ENCODE assay signal across 9 cellular contexts in the genomic region with DNA sequence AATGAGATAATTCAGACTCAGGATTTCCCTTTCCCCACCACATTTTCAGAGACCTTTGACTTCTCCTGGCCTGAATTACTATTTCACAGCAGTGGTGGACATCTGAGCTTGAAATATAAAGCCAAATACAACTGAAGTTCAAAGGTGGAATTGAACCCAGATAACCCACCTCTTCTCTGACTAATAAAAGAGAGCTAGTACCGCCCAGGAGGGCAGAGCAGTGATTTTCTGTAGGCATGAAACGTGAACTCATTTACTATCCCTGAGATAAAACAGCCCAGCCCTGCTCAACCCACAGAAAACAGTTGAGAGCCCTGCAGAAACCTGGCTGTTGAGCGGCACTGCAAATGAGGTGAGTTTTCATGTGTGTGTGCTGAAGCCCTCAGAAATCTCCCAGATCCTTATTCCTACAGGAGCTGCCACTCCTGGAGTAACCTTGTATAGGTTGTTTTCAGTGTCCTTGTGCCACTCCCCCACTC.
DNase-seq lines count a peak whose midpoint lies in the region; ATAC-seq and TF ChIP-seq lines count a peak whose summit lies in the region.
"Had no signal": no experiment of that assay in that cellular context is flagged by ENCODE, and none has a peak within 500 bp of the region (broad histone marks: within the 10 kb centered on the region; RNA-seq: fewer than 3 reads in every experiment).

No MANE protein-coding gene starts in this region.

- no peak overlapping the region for H3K9ac ChIP-seq in endocrine pancreas (ENCODE audit: control insufficient read depth, insufficient read depth, low read length)
- no peak overlapping the region for H3K9ac ChIP-seq in parathyroid adenoma

- WGBS in heart left ventricle, 4 donors: 63 to 80% (median 69%) methylated on average over 3 of the region's 3 CpGs

- peaks cover 26% of the 10 kb centered on the region for H3K36me3 Mint-ChIP-seq in Caco-2 (ENCODE audit: insufficient read depth, unreplicated experiment)

- H3K9me3 ChIP-seq in Caco-2 (no peaks in the 10 kb centered on the region), OCI-LY7 (ENCODE audit: low read length) (no peaks in the 10 kb centered on the region), endocrine pancreas (ENCODE audit: control insufficient read depth, low read length) (no peaks in the 10 kb centered on the region), parathyroid adenoma (ENCODE audit: control insufficient read depth, low read length) (no peaks in the 10 kb centered on the region), heart left ventricle (no peaks in the 10 kb centered on the region)

- no peaks in the 10 kb centered on the region for H3K79me2 ChIP-seq in OCI-LY7 (ENCODE audit: insufficient read depth, low read depth, low read length)
- H3K79me2 ChIP-seq in parathyroid adenoma: no peaks in the 10 kb centered on the region

- H3K36me3 ChIP-seq in Caco-2 (ENCODE audit: control insufficient read depth, insufficient read depth, low read length): no peaks in the 10 kb centered on the region
- no peaks in the 10 kb centered on the region for H3K36me3 ChIP-seq in OCI-LY7 (ENCODE audit: insufficient read depth, low read length)
- H3K36me3 ChIP-seq in endocrine pancreas (ENCODE audit: control insufficient read depth, insufficient read depth, low read length): no peaks in the 10 kb centered on the region
- H3K36me3 ChIP-seq in parathyroid adenoma (ENCODE audit: control insufficient read depth, insufficient read depth, low read length): no peaks in the 10 kb centered on the region
- H3K36me3 ChIP-seq in heart left ventricle: no peaks in the 10 kb centered on the region

- POLR2A ChIA-PET in Caco-2 (lab: Charles Lee): interaction anchor here (0.6 to 3.2 kb wide), 5 partner anchors 11 to 179 kb away, joined by 3 to 41 read pairs (median 7); no protein-coding TSS in a partner anchor
- POLR2A ChIA-PET in OCI-LY7 (lab: Charles Lee): interaction anchor here (0.7 to 1.6 kb wide), 2 partner anchors 23 to 376 kb away, joined by 4 to 7 read pairs; a partner anchor contains a TSS

- no peak overlapping the region for H3K4me3 ChIP-seq in Caco-2 (ENCODE audit: low read depth, low read length)
- no peak overlapping the region for H3K4me3 ChIP-seq in OCI-LY7 (ENCODE audit: low read depth, low read length, poor library complexity, severe bottlenecking)
- H3K4me3 ChIP-seq in endocrine pancreas (ENCODE audit: control insufficient read depth, insufficient read depth, low read length): peak overlapping the region; percentile 66
- H3K4me3 ChIP-seq in parathyroid adenoma (ENCODE audit: low read depth, low read length): no peak overlapping the region
- H3K4me3 ChIP-seq in heart left ventricle: peak overlapping the region in 1 of 12 donors; percentile 81

- ATAC-seq in GM18858 (IDR thresholded peaks at IDR 0.05; ENCODE audit: unreplicated experiment) (no peak), heart left ventricle (no peak)

- H3K4me2 ChIP-seq in OCI-LY7 (ENCODE audit: low read length) (peak overlapping the region; percentile 88), parathyroid adenoma (ENCODE audit: low read length) (no peak overlapping the region)

- TF ChIP-seq CTCF in Caco-2 (IDR thresholded peaks at IDR 0.05; ENCODE audit: insufficient read depth in 1 of 2, low read depth in 1 of 2, low read length in 1 of 2, severe bottlenecking in 1 of 2, unreplicated experiment in 1 of 2): no peak
- TF ChIP-seq CTCF in OCI-LY7 (conservative IDR thresholded peaks at IDR 0.05; ENCODE audit: low read length): no peak
- TF ChIP-seq CTCF in parathyroid adenoma (IDR thresholded peaks at IDR 0.05): no peak
- no peak for TF ChIP-seq CTCF in heart left ventricle (IDR thresholded peaks at IDR 0.05)

- no peaks in the 10 kb centered on the region for H3K27me3 Mint-ChIP-seq in Caco-2 (ENCODE audit: insufficient read depth, unreplicated experiment)

- no peaks in the 10 kb centered on the region for H4K20me1 ChIP-seq in OCI-LY7 (ENCODE audit: insufficient read depth, low read length)

- TF ChIP-seq POLR2A in heart left ventricle (IDR thresholded peaks at IDR 0.05): no peak

- H3K4me3 Mint-ChIP-seq in Caco-2 (ENCODE audit: unreplicated experiment): peak overlapping the region; percentile 93

- H3K27ac ChIP-seq in OCI-LY7 (ENCODE audit: low read depth, low read length, poor library complexity, severe bottlenecking) (peak overlapping the region; percentile 29), parathyroid adenoma (peak overlapping the region; percentile 47), heart left ventricle (peak overlapping the region in 4 of 12 donors; percentile 29 to 89 (median 60))

- H3K27ac Mint-ChIP-seq in Caco-2 (ENCODE audit: unreplicated experiment): peak overlapping the region; percentile 84

- no peaks in the 10 kb centered on the region for H3K9me2 ChIP-seq in OCI-LY7 (ENCODE audit: insufficient read depth, low read length)

- peaks cover 11% of the 10 kb centered on the region for H3K9me3 Mint-ChIP-seq in Caco-2 (ENCODE audit: unreplicated experiment)

- peaks cover 26% of the 10 kb centered on the region for H3K4me1 ChIP-seq in Caco-2
- H3K4me1 ChIP-seq in OCI-LY7 (ENCODE audit: insufficient read depth, low read length, poor library complexity, severe bottlenecking): peaks cover 20% of the 10 kb centered on the region
- H3K4me1 ChIP-seq in endocrine pancreas (ENCODE audit: control insufficient read depth, insufficient read depth, low read length): no peaks in the 10 kb centered on the region
- H3K4me1 ChIP-seq in parathyroid adenoma: peaks cover 8% of the 10 kb centered on the region
- peaks cover 0 to 35% (median 19%) of the 10 kb centered on the region in 12 donors for H3K4me1 ChIP-seq in heart left ventricle

- intact Hi-C loops in Caco-2 (cut with micrococcal nuclease; ENCODE audit: unreplicated experiment): loop anchor here (1.0 kb wide), 4 partner anchors 11 to 167 kb away; no protein-coding TSS in a partner anchor
- intact Hi-C loops in OCI-LY7 (cut with micrococcal nuclease; ENCODE audit: unreplicated experiment): no loop called here
- intact Hi-C loops in heart left ventricle (cut with DNase I): loop anchor here in 9 of 10 donors (2.0 to 10.0 kb wide), 7 partner anchors 51 to 331 kb away; a partner anchor contains a TSS

- H3K27me3 ChIP-seq in Caco-2 (replicated peaks; ENCODE audit: control insufficient read depth, insufficient read depth, low read length) (no peaks in the 10 kb centered on the region), endocrine pancreas (ENCODE audit: control insufficient read depth, insufficient read depth, low read length) (no peaks in the 10 kb centered on the region), parathyroid adenoma (ENCODE audit: control insufficient read depth, insufficient read depth, low read length) (no peaks in the 10 kb centered on the region), heart left ventricle (no peaks in the 10 kb centered on the region)

- H2AFZ ChIP-seq in OCI-LY7 (ENCODE audit: low read length) (peak overlapping the region; percentile 73; the same call in 1 of the 2 replicates), parathyroid adenoma (no peak overlapping the region)

- H3K4me1 Mint-ChIP-seq in Caco-2 (ENCODE audit: low read depth, unreplicated experiment): peaks cover 22% of the 10 kb centered on the region

- DNase-seq in Caco-2 (peak in 1 of 2 experiments; percentile 38), OCI-LY7 (ENCODE audit: low spot score) (no peak), heart left ventricle (no peak), NCI-H446 (lab: John Stamatoyannopoulos, UW) (no peak)
- DNase-seq in stimulated activated CD4-positive, alpha-beta T cell treated with anti-CD3 and anti-CD28 coated beads, Interleukin-12 subunit alpha, Interleukin-12 subunit beta, amount 100 ng/mL, for 4 hours: no peak
- DNase-seq: cortex of kidney had no signal

- BruUV-seq in Caco-2 (replicated peaks; lab: Mats Ljungman, UMichigan) (no TSS peak), OCI-LY7 (replicated peaks; lab: Mats Ljungman, UMichigan) (no TSS peak)

- CTCF ChIA-PET in Caco-2 (lab: Charles Lee) (interaction anchor here (0.6 to 4.3 kb wide), 12 partner anchors 11 to 295 kb away, joined by 3 to 44 read pairs (median 4); a partner anchor contains a TSS), OCI-LY7 (lab: Charles Lee; ENCODE audit: unreplicated experiment) (no interaction called here)
